ENCODE assay signal across 14 cellular contexts in genomic region chr11:1342946-1343345, GRCh38. TPM values are rescaled to one million over a fixed set of nuclear protein-coding genes. Genes with fewer than 3 reads are reported as not detected.
DNase-seq lines count a peak whose midpoint lies in the region; ATAC-seq and TF ChIP-seq lines count a peak whose summit lies in the region.
"Had no signal": no experiment of that assay in that cellular context is flagged by ENCODE, and none has a peak within 500 bp of the region (broad histone marks: within the 10 kb centered on the region; RNA-seq: fewer than 3 reads in every experiment).

No MANE protein-coding gene starts in this region.

- H3K27me3 ChIP-seq in neural progenitor cell, result peaks cover 37% of the 10 kb centered on the region

- H3K4me2 ChIP-seq in neural progenitor cell, result no peak overlapping the region

- H3K27me3 Mint-ChIP-seq in CD14-positive monocyte (ENCODE audit: low read depth in 3 of 3) (peaks cover 8 to 14% (median 14%) of the 10 kb centered on the region in 3 donors), neural progenitor cell (ENCODE audit: insufficient read depth, low read depth) (peaks cover 6% of the 10 kb centered on the region)
- peaks cover 6% of the 10 kb centered on the region for H3K27me3 Mint-ChIP-seq in activated CD8-positive, alpha-beta T cell treated with anti-CD3 and anti-CD28 coated beads, Interleukin-2, amount 10 ng/mL, durations not matched to agents 7 days and 5 days (ENCODE audit: low read depth)
- H3K27me3 Mint-ChIP-seq: B cell had no signal

- H3K4me1 Mint-ChIP-seq in CD14-positive monocyte, result peaks cover 10% of the 10 kb centered on the region
- peaks cover 20% of the 10 kb centered on the region for H3K4me1 Mint-ChIP-seq in activated CD8-positive, alpha-beta T cell treated with anti-CD3 and anti-CD28 coated beads, Interleukin-2, amount 10 ng/mL, durations not matched to agents 7 days and 5 days (ENCODE audit: low read depth)
- H3K4me1 Mint-ChIP-seq in neural progenitor cell, result no peaks in the 10 kb centered on the region

- no peaks in the 10 kb centered on the region for H3K9me3 ChIP-seq in neural progenitor cell (ENCODE audit: low read depth)
- H3K9me3 ChIP-seq: HAP-1 had no signal

- H3K36me3 ChIP-seq in neural progenitor cell, result no peaks in the 10 kb centered on the region
- H3K36me3 ChIP-seq: HAP-1 had no signal

- CTCF ChIA-PET in activated CD8-positive, alpha-beta T cell treated with anti-CD3 and anti-CD28 coated beads, Interleukin-2, amount 10 ng/mL, durations not matched to agents 7 days and 5 days (lab: Charles Lee), result no interaction called here

- H3K4me3 Mint-ChIP-seq in CD14-positive monocyte (no peak overlapping the region), neural progenitor cell (no peak overlapping the region)
- H3K4me3 Mint-ChIP-seq in activated CD8-positive, alpha-beta T cell treated with anti-CD3 and anti-CD28 coated beads, Interleukin-2, amount 10 ng/mL, durations not matched to agents 7 days and 5 days, result no peak overlapping the region
- H3K4me3 Mint-ChIP-seq: B cell; CD4-positive, alpha-beta memory T cell had no signal

- TF ChIP-seq CTCF in CD14-positive monocyte (IDR thresholded peaks at IDR 0.05), result no peak
- no peak for TF ChIP-seq CTCF in neural progenitor cell (IDR thresholded peaks at IDR 0.05)

- H3K9me3 Mint-ChIP-seq in CD14-positive monocyte, result peaks cover under 1 to 6% (median 4%) of the 10 kb centered on the region in 7 donors
- no peaks in the 10 kb centered on the region for H3K9me3 Mint-ChIP-seq in activated CD8-positive, alpha-beta T cell treated with anti-CD3 and anti-CD28 coated beads, Interleukin-2, amount 10 ng/mL, durations not matched to agents 7 days and 5 days (ENCODE audit: insufficient read depth)
- no peaks in the 10 kb centered on the region for H3K9me3 Mint-ChIP-seq in neural progenitor cell

- H3K9ac ChIP-seq in neural progenitor cell, result no peak overlapping the region

- H2AFZ ChIP-seq in neural progenitor cell (replicated peaks), result no peak overlapping the region

- H4K20me1 ChIP-seq in neural progenitor cell (ENCODE audit: low read depth), result peaks cover 4% of the 10 kb centered on the region

- no peaks in the 10 kb centered on the region for H3K79me2 ChIP-seq in neural progenitor cell (ENCODE audit: low read depth)

- H3K4me1 ChIP-seq in neural progenitor cell, result no peaks in the 10 kb centered on the region
- H3K4me1 ChIP-seq: HAP-1 had no signal

- POLR2A ChIA-PET in activated CD8-positive, alpha-beta T cell treated with anti-CD3 and anti-CD28 coated beads, Interleukin-2, amount 10 ng/mL, durations not matched to agents 7 days and 5 days (lab: Charles Lee), result no interaction called here

- peak; percentile 5 for DNase-seq in CD14-positive monocyte (ENCODE audit: low spot score)
- peak; percentile 40 for DNase-seq in activated CD8-positive, alpha-beta memory T cell treated with anti-CD3 and anti-CD28 coated beads, Interleukin-2, amount 50 U/mL, for 48 hours
- DNase-seq in mesenteric fat pad (ENCODE audit: low spot score), result peak; percentile 37
- DNase-seq in ureter (ENCODE audit: low spot score), result peak; percentile 29
- no peak for DNase-seq in activated CD8-positive, alpha-beta T cell treated with anti-CD3 and anti-CD28 coated beads, Interleukin-2, amount 10 ng/mL, durations not matched to agents 7 days and 5 days
- no peak for DNase-seq in neural progenitor cell (ENCODE audit: low spot score)
- DNase-seq: C1 segment of cervical spinal cord; CD4-positive, alpha-beta memory T cell; DMS79; GOT3 had no signal

- no peak for ATAC-seq in GM21825 (IDR thresholded peaks at IDR 0.05; ENCODE audit: unreplicated experiment)
- no peak for ATAC-seq in activated CD8-positive, alpha-beta T cell treated with anti-CD3 and anti-CD28 coated beads, Interleukin-2, amount 10 ng/mL, durations not matched to agents 7 days and 5 days
- ATAC-seq: GM12878 had no signal

- H3K27ac Mint-ChIP-seq in CD14-positive monocyte, result no peak overlapping the region
- no peak overlapping the region for H3K27ac Mint-ChIP-seq in activated CD8-positive, alpha-beta T cell treated with anti-CD3 and anti-CD28 coated beads, Interleukin-2, amount 10 ng/mL, durations not matched to agents 7 days and 5 days
- no peak overlapping the region for H3K27ac Mint-ChIP-seq in neural progenitor cell
- H3K27ac Mint-ChIP-seq: B cell; CD4-positive, alpha-beta memory T cell had no signal

- H3K4me3 ChIP-seq in neural progenitor cell, result no peak overlapping the region
- H3K4me3 ChIP-seq: GM12878, HAP-1 had no signal

- no peak overlapping the region for H3K27ac ChIP-seq in neural progenitor cell

- peaks cover 19% of the 10 kb centered on the region for H3F3A ChIP-seq in neural progenitor cell (ENCODE audit: low read depth)

- intact Hi-C loops in CD14-positive monocyte (cut with micrococcal nuclease), result no loop called here

- H3K36me3 Mint-ChIP-seq in CD14-positive monocyte (peaks cover 0 to 1% of the 10 kb centered on the region in 2 donors), neural progenitor cell (no peaks in the 10 kb centered on the region)
- H3K36me3 Mint-ChIP-seq in activated CD8-positive, alpha-beta T cell treated with anti-CD3 and anti-CD28 coated beads, Interleukin-2, amount 10 ng/mL, durations not matched to agents 7 days and 5 days (ENCODE audit: low read depth), result no peaks in the 10 kb centered on the region

RNA-seq across cellular contexts. Expression of gene TOLLIP, which starts 33.5 kb away (rescaled TPM):
- 10 to 100 TPM; 67.9 to 71.7 TPM for polyA plus RNA-seq in CD14-positive monocyte
- total RNA-seq in mesenteric fat pad (63.6 TPM), ureter (122 TPM), neural progenitor cell (ENCODE audit: low replicate concordance) (8.5 and 17.5 TPM in 2 replicates)
- total RNA-seq in activated CD8-positive, alpha-beta T cell treated with anti-CD3 and anti-CD28 coated beads, Interleukin-2, amount 10 ng/mL, durations not matched to agents 7 days and 5 days, result 10 to 100 TPM; 27.1 to 34.3 TPM

RNA-seq across cellular contexts. Expression of gene BRSK2, which starts 46.8 kb away (rescaled TPM):
- polyA plus RNA-seq in CD14-positive monocyte, result not detected
- total RNA-seq in mesenteric fat pad (1.4 TPM), ureter (1.7 TPM), neural progenitor cell (ENCODE audit: low replicate concordance) (8.2 and 13.8 TPM in 2 replicates)
- under 1 TPM in 1 of 2 experiments, not detected in 1; 0.39 TPM for total RNA-seq in activated CD8-positive, alpha-beta T cell treated with anti-CD3 and anti-CD28 coated beads, Interleukin-2, amount 10 ng/mL, durations not matched to agents 7 days and 5 days
- polyA plus RNA-seq: GM12878 had no signal

Comparison
In these comparisons a context has a peak if more than half of its experiments do, and no peak if none do; other contexts are left out.
1. DNase-seq: peak in CD14-positive monocyte (single experiment), activated CD8-positive, alpha-beta memory T cell treated with anti-CD3 and anti-CD28 coated beads, Interleukin-2, amount 50 U/mL, for 48 hours (single experiment), mesenteric fat pad (single experiment) and ureter (single experiment); none in activated CD8-positive, alpha-beta T cell treated with anti-CD3 and anti-CD28 coated beads, Interleukin-2, amount 10 ng/mL, durations not matched to agents 7 days and 5 days (single experiment) and neural progenitor cell (single experiment).